ENCODE assay signal across 16 cellular contexts in genomic region chr2:233402774-233403173, GRCh38. TPM values are rescaled to one million over a fixed set of nuclear protein-coding genes. Genes with fewer than 3 reads are reported as not detected.
A peak's percentile ranks its signal among the peaks of the same experiment; 100 is the strongest.
DNase-seq lines count a peak whose midpoint lies in the region; ATAC-seq and TF ChIP-seq lines count a peak whose summit lies in the region.
"Had no signal": no experiment of that assay in that cellular context is flagged by ENCODE, and none has a peak within 500 bp of the region (broad histone marks: within the 10 kb centered on the region; RNA-seq: fewer than 3 reads in every experiment).

No MANE protein-coding gene starts in this region.

- no peak for DNase-seq in activated T-cell treated with anti-CD3 and anti-CD28 coated beads, Interleukin-2, amount 50 U/mL, for 24 hours
- DNase-seq in activated T-cell treated with anti-CD3 and anti-CD28 coated beads for 4 hours (no peak), mucosa of descending colon (no peak), stomach (peak; percentile 23), GDM1 (lab: John Stamatoyannopoulos, UW) (no peak)
- peak; percentile 44 for DNase-seq in activated CD8-positive, alpha-beta memory T cell treated with anti-CD3 and anti-CD28 coated beads, Interleukin-2, amount 50 U/mL, for 48 hours
- DNase-seq in stimulated activated CD4-positive, alpha-beta T cell treated with anti-CD3 and anti-CD28 coated beads, Interleukin-4, amount 100 ng/mL, for 1 hour, result no peak
- DNase-seq: activated CD4-positive, alpha-beta T cell treated with anti-CD3 and anti-CD28 coated beads for 48 hours; activated gamma-delta T cell; cortex of kidney; gastrocnemius medialis; upper lobe of right lung had no signal

- H3K27me3 Mint-ChIP-seq in activated T-cell treated with anti-CD3 and anti-CD28 coated beads, Interleukin-2, amount 50 U/mL, for 24 hours, result no peaks in the 10 kb centered on the region

- peaks cover 9% of the 10 kb centered on the region for H3K4me1 ChIP-seq in mucosa of descending colon (ENCODE audit: low read depth)
- peaks cover 5 to 38% (median 19%) of the 10 kb centered on the region in 4 donors for H3K4me1 ChIP-seq in stomach
- H3K4me1 ChIP-seq: gastrocnemius medialis, upper lobe of right lung had no signal

- TF ChIP-seq EP300 in stomach (IDR thresholded peaks at IDR 0.05), result no peak

- no peak overlapping the region for H3K4me3 Mint-ChIP-seq in activated T-cell treated with anti-CD3 and anti-CD28 coated beads, Interleukin-2, amount 50 U/mL, for 24 hours

- peaks cover 70% of the 10 kb centered on the region for H3K36me3 Mint-ChIP-seq in activated T-cell treated with anti-CD3 and anti-CD28 coated beads, Interleukin-2, amount 50 U/mL, for 24 hours (ENCODE audit: low read depth)

- peak overlapping the region; percentile 82 for H3K27ac Mint-ChIP-seq in activated T-cell treated with anti-CD3 and anti-CD28 coated beads, Interleukin-2, amount 50 U/mL, for 24 hours

- H3K9me3 ChIP-seq in mucosa of descending colon (no peaks in the 10 kb centered on the region), stomach (no peaks in the 10 kb centered on the region)
- H3K9me3 ChIP-seq: gastrocnemius medialis, upper lobe of right lung had no signal

- intact Hi-C loops in mucosa of descending colon (cut with DNase I, micrococcal nuclease) (loop anchor here in 1 of 2 donors (2.0 kb wide), 1 partner anchor 40 kb away; no protein-coding TSS in a partner anchor), stomach (cut with DNase I; ENCODE audit: low total_unique reads) (no loop called here)

- ATAC-seq in mucosa of descending colon (peak; percentile 79), HG03108 (IDR thresholded peaks at IDR 0.05; ENCODE audit: unreplicated experiment) (no peak)
- ATAC-seq: gastrocnemius medialis, Panc1, upper lobe of right lung had no signal

- H3K36me3 ChIP-seq in mucosa of descending colon (ENCODE audit: low read depth) (no peaks in the 10 kb centered on the region), stomach (peaks cover 4 to 36% (median 18%) of the 10 kb centered on the region in 4 donors)
- H3K36me3 ChIP-seq: gastrocnemius medialis had no signal

- TF ChIP-seq POLR2A in stomach (IDR thresholded peaks at IDR 0.05), result no peak

- no peaks in the 10 kb centered on the region for H3K27me3 ChIP-seq in stomach
- H3K27me3 ChIP-seq: gastrocnemius medialis, upper lobe of right lung had no signal

- WGBS in stomach, 5 donors, result 47 to 73% (median 55%) methylated on average over 5 of the region's 5 CpGs

- peak overlapping the region; percentile 3 to 52 (median 33) for H3K27ac ChIP-seq in stomach
- H3K27ac ChIP-seq: gastrocnemius medialis, SK-N-MC, upper lobe of right lung had no signal

- H3K4me1 Mint-ChIP-seq in activated T-cell treated with anti-CD3 and anti-CD28 coated beads, Interleukin-2, amount 50 U/mL, for 24 hours (ENCODE audit: low read depth), result peaks cover 64% of the 10 kb centered on the region

- H3K9me3 Mint-ChIP-seq in activated T-cell treated with anti-CD3 and anti-CD28 coated beads, Interleukin-2, amount 50 U/mL, for 24 hours, result no peaks in the 10 kb centered on the region

- no peak for TF ChIP-seq CTCF in mucosa of descending colon (IDR thresholded peaks at IDR 0.05)
- no peak for TF ChIP-seq CTCF in stomach (IDR thresholded peaks at IDR 0.05)

- no peak overlapping the region for H3K4me3 ChIP-seq in mucosa of descending colon
- H3K4me3 ChIP-seq in stomach, result no peak overlapping the region
- H3K4me3 ChIP-seq: gastrocnemius medialis, SK-N-MC, smooth muscle cell, upper lobe of right lung had no signal

RNA-seq across cellular contexts. Expression of gene DGKD, which starts 48.5 kb away (rescaled TPM):
- total RNA-seq in mucosa of descending colon (100 to 1,000 TPM in 2 of 3 donors, 10 to 100 TPM in 1; 81.8 to 159 (median 102) TPM), stomach (100 to 1,000 TPM; 191 to 471 (median 216) TPM)
- polyA plus RNA-seq in stomach, result 10 to 100 TPM; 21.9 to 85.4 (median 25.2) TPM

Comparison
In these comparisons a context has a peak if more than half of its experiments do, and no peak if none do; other contexts are left out.
1. DNase-seq: peak in activated CD8-positive, alpha-beta memory T cell treated with anti-CD3 and anti-CD28 coated beads, Interleukin-2, amount 50 U/mL, for 48 hours (single experiment) and stomach (single experiment); none in activated T-cell treated with anti-CD3 and anti-CD28 coated beads, Interleukin-2, amount 50 U/mL, for 24 hours (single experiment), activated T-cell treated with anti-CD3 and anti-CD28 coated beads for 4 hours (single experiment), mucosa of descending colon (0 of 3), stimulated activated CD4-positive, alpha-beta T cell treated with anti-CD3 and anti-CD28 coated beads, Interleukin-4, amount 100 ng/mL, for 1 hour (single experiment) and GDM1 (single experiment).